33 cellular contexts compared by ENCODE assay signal in genomic region chr1:245211761-245212160, GRCh38. TPM values are rescaled to one million over a fixed set of nuclear protein-coding genes. Genes with fewer than 3 reads are reported as not detected.
"Had no signal": no experiment of that assay in that cellular context is flagged by ENCODE, and none has a peak within 500 bp of the region (broad histone marks: within the 10 kb centered on the region; RNA-seq: fewer than 3 reads in every experiment).

No MANE protein-coding gene starts in this region.

- DNase-seq: activated B cell treated with CpG ODN at 0.5 μM for 24 hours; activated CD4-positive, alpha-beta T cell treated with anti-CD3 and anti-CD28 coated beads for 48 hours; activated CD4-positive, alpha-beta T cell treated with anti-CD3 and anti-CD28 coated beads, Interleukin-2, amount 50 U/mL, for 1 hour; activated CD4-positive, alpha-beta T cell treated with anti-CD3 and anti-CD28 coated beads, Interleukin-2, amount 50 U/mL, for 48 hours; activated CD8-positive, alpha-beta memory T cell treated with anti-CD3 and anti-CD28 coated beads for 24 hours; activated CD8-positive, alpha-beta T cell treated with anti-CD3 and anti-CD28 coated beads for 36 hours; activated effector memory CD4-positive, alpha-beta T cell treated with anti-CD3 and anti-CD28 coated beads, Interleukin-2, amount 50 U/mL, for 16 hours; activated naive CD4-positive, alpha-beta T cell treated with anti-CD3 and anti-CD28 coated beads for 36 hours; activated naive CD8-positive, alpha-beta T cell treated with anti-CD3 and anti-CD28 coated beads for 36 hours; activated naive CD8-positive, alpha-beta T cell treated with anti-CD3 and anti-CD28 coated beads, Interleukin-2, amount 50 U/mL, for 24 hours; activated T-cell treated with anti-CD3 and anti-CD28 coated beads, Interleukin-2, amount 50 U/mL, for 48 hours; adrenal gland; amygdala; aorta; body of pancreas; effector memory CD8-positive, alpha-beta T cell; esophagus squamous epithelium; foreskin melanocyte; head of caudate nucleus; T-helper 1 cell; T-helper 17 cell; T1000; WERI-Rb-1 had no signal

- H3K27me3 Mint-ChIP-seq: activated B cell treated with CpG ODN at 0.5 μM for 24 hours; activated CD8-positive, alpha-beta T cell treated with anti-CD3 and anti-CD28 coated beads for 36 hours; activated naive CD4-positive, alpha-beta T cell treated with anti-CD3 and anti-CD28 coated beads, Interleukin-2, amount 50 U/mL, for 24 hours; activated naive CD8-positive, alpha-beta T cell treated with anti-CD3 and anti-CD28 coated beads for 36 hours; activated naive CD8-positive, alpha-beta T cell treated with anti-CD3 and anti-CD28 coated beads, Interleukin-2, amount 50 U/mL, for 24 hours; T-helper 17 cell had no signal

- H3K4me3 Mint-ChIP-seq: activated B cell treated with CpG ODN at 0.5 μM for 24 hours; activated CD8-positive, alpha-beta T cell treated with anti-CD3 and anti-CD28 coated beads for 36 hours; activated naive CD4-positive, alpha-beta T cell treated with anti-CD3 and anti-CD28 coated beads for 36 hours; activated naive CD4-positive, alpha-beta T cell treated with anti-CD3 and anti-CD28 coated beads, Interleukin-2, amount 50 U/mL, for 24 hours; activated naive CD8-positive, alpha-beta T cell treated with anti-CD3 and anti-CD28 coated beads for 36 hours; activated naive CD8-positive, alpha-beta T cell treated with anti-CD3 and anti-CD28 coated beads, Interleukin-2, amount 50 U/mL, for 24 hours; activated T-helper 1 cell treated with anti-CD3 and anti-CD28 coated beads, Interleukin-12 subunit alpha, Interleukin-12 subunit beta, Interleukin-2, Interleukin-4 antibody, amounts not matched to agents 30 ng/mL and 10 ng/mL and 1 ng/mL, durations not matched to agents 14 hours and 24 hours and 36 hours; central memory CD8-positive, alpha-beta T cell; dendritic cell treated with granulocyte-macrophage colony-stimulating factor and Interleukin-4, amounts not matched to agents 40 ng/mL and 50 ng/mL, for 4 days; effector memory CD8-positive, alpha-beta T cell; T-helper 17 cell; T-helper 2 cell treated with Interferon-gamma antibody and Interleukin-4, amounts not matched to agents 5 μg/mL and 100 μg/mL, for 36 hours had no signal

- H3K36me3 Mint-ChIP-seq: activated naive CD8-positive, alpha-beta T cell treated with anti-CD3 and anti-CD28 coated beads for 36 hours had no signal

- H3K4me1 Mint-ChIP-seq: activated B cell treated with CpG ODN at 0.5 μM for 24 hours; activated naive CD4-positive, alpha-beta T cell treated with anti-CD3 and anti-CD28 coated beads, Interleukin-2, amount 50 U/mL, for 24 hours; activated naive CD8-positive, alpha-beta T cell treated with anti-CD3 and anti-CD28 coated beads for 36 hours; activated naive CD8-positive, alpha-beta T cell treated with anti-CD3 and anti-CD28 coated beads, Interleukin-2, amount 50 U/mL, for 24 hours; central memory CD8-positive, alpha-beta T cell had no signal

- H3K27ac Mint-ChIP-seq: activated B cell treated with CpG ODN at 0.5 μM for 24 hours; activated CD8-positive, alpha-beta T cell treated with anti-CD3 and anti-CD28 coated beads for 36 hours; activated naive CD4-positive, alpha-beta T cell treated with anti-CD3 and anti-CD28 coated beads for 36 hours; activated naive CD4-positive, alpha-beta T cell treated with anti-CD3 and anti-CD28 coated beads, Interleukin-2, amount 50 U/mL, for 24 hours; activated naive CD8-positive, alpha-beta T cell treated with anti-CD3 and anti-CD28 coated beads for 36 hours; activated naive CD8-positive, alpha-beta T cell treated with anti-CD3 and anti-CD28 coated beads, Interleukin-2, amount 50 U/mL, for 24 hours; activated T-helper 1 cell treated with anti-CD3 and anti-CD28 coated beads, Interleukin-12 subunit alpha, Interleukin-12 subunit beta, Interleukin-2, Interleukin-4 antibody, amounts not matched to agents 30 ng/mL and 10 ng/mL and 1 ng/mL, durations not matched to agents 14 hours and 24 hours and 36 hours; activated T-helper 2 cell treated with anti-CD3 and anti-CD28 coated beads, Interferon-gamma antibody, Interleukin-2, Interleukin-4, amounts not matched to agents 10 μg/mL and 5 μg/mL and 100 μg/mL, durations not matched to agents 14 hours and 24 hours and 36 hours; dendritic cell treated with granulocyte-macrophage colony-stimulating factor and Interleukin-4, amounts not matched to agents 40 ng/mL and 50 ng/mL, for 4 days; effector memory CD8-positive, alpha-beta T cell; T-helper 17 cell; T-helper 2 cell treated with Interferon-gamma antibody and Interleukin-4, amounts not matched to agents 5 μg/mL and 100 μg/mL, for 36 hours had no signal

- H3K27ac ChIP-seq: adrenal gland, body of pancreas, coronary artery, dorsolateral prefrontal cortex, epithelial cell of prostate, esophagus squamous epithelium, WERI-Rb-1 had no signal

- H3K4me3 ChIP-seq: adrenal gland, body of pancreas, coronary artery, dorsolateral prefrontal cortex, esophagus squamous epithelium had no signal

- ATAC-seq: activated CD4-positive, CD25-positive, alpha-beta regulatory T cell treated with anti-CD3 and anti-CD28 coated beads, Interleukin-2, amount 50 U/mL, for 24 hours; activated CD8-positive, alpha-beta T cell treated with anti-CD3 and anti-CD28 coated beads for 36 hours; activated naive CD8-positive, alpha-beta T cell treated with anti-CD3 and anti-CD28 coated beads, Interleukin-2, amount 50 U/mL, for 24 hours; body of pancreas; effector memory CD8-positive, alpha-beta T cell; T-helper 17 cell had no signal

- H3K4me1 ChIP-seq: adrenal gland, body of pancreas, esophagus squamous epithelium had no signal

- H3K36me3 ChIP-seq: adrenal gland, esophagus squamous epithelium, WERI-Rb-1 had no signal

- H3K27me3 ChIP-seq: adrenal gland, body of pancreas, dorsolateral prefrontal cortex, esophagus squamous epithelium had no signal

RNA-seq across cellular contexts. Expression of gene KIF26B, which starts 57.0 kb away (rescaled TPM):
- total RNA-seq: T-helper 17 cell had no signal
